8 cellular contexts compared by ENCODE assay signal in genomic region chr14:31207287-31207745, GRCh38. TPM values are rescaled to one million over a fixed set of nuclear protein-coding genes. Genes with fewer than 3 reads are reported as not detected.
DNase-seq lines count a peak whose midpoint lies in the region; ATAC-seq and TF ChIP-seq lines count a peak whose summit lies in the region.

No MANE protein-coding gene starts in this region.

- peak overlapping the region; percentile 91 for H3K4me3 Mint-ChIP-seq in activated naive CD8-positive, alpha-beta T cell treated with anti-CD3 and anti-CD28 coated beads, Interleukin-2, amount 10 ng/mL, durations not matched to agents 7 days and 5 days

- POLR2A ChIA-PET in activated naive CD8-positive, alpha-beta T cell treated with anti-CD3 and anti-CD28 coated beads, Interleukin-2, amount 10 ng/mL, durations not matched to agents 7 days and 5 days (lab: Charles Lee): interaction anchor here (0.7 to 3.7 kb wide), 15 partner anchors 8 to 277 kb away, joined by 3 to 22 read pairs (median 4); partner anchors contain the start of genes AP4S1, DTD2, HEATR5A and STRN3

- H3K4me1 Mint-ChIP-seq in activated naive CD8-positive, alpha-beta T cell treated with anti-CD3 and anti-CD28 coated beads, Interleukin-2, amount 10 ng/mL, durations not matched to agents 7 days and 5 days: peaks cover 35% of the 10 kb centered on the region

- H3K36me3 ChIP-seq in iPS DF 6.9 (ENCODE audit: control insufficient read depth, insufficient read depth, low read length): no peaks in the 10 kb centered on the region
- no peaks in the 10 kb centered on the region for H3K36me3 ChIP-seq in smooth muscle cell (ENCODE audit: low read depth)

- H3K4me2 ChIP-seq in smooth muscle cell: peak overlapping the region; percentile 86

- peaks cover 5% of the 10 kb centered on the region for H3F3A ChIP-seq in smooth muscle cell (ENCODE audit: low read depth)

- WGBS in iPS DF 6.9 (ENCODE audit: insufficient coverage, insufficient read length): no CpG with 5 or more reads among the region's 59 CpGs
- WGBS in smooth muscle cell (ENCODE audit: low lambda C conversion rate): under 1% methylated on average over 54 of the region's 59 CpGs

- DNase-seq in AG10803 (ENCODE audit: low read depth) (no peak), iPS DF 6.9 (ENCODE audit: low read depth, low spot score) (no peak), smooth muscle cell (lab: John Stamatoyannopoulos, UW; ENCODE audit: unreplicated experiment) (no peak), NCI-H146 treated with DMSO at 0.1 percent for 48 hours (lab: John Stamatoyannopoulos, UW; ENCODE audit: unreplicated experiment) (no peak), NCI-H1694 (lab: John Stamatoyannopoulos, UW) (no peak)
- DNase-seq in activated naive CD8-positive, alpha-beta T cell treated with anti-CD3 and anti-CD28 coated beads, Interleukin-2, amount 10 ng/mL, durations not matched to agents 7 days and 5 days: no peak

- H3K27me3 ChIP-seq in iPS DF 6.9 (ENCODE audit: control insufficient read depth, insufficient read depth, low read length): no peaks in the 10 kb centered on the region
- no peaks in the 10 kb centered on the region for H3K27me3 ChIP-seq in smooth muscle cell (ENCODE audit: low read depth)

- H2AFZ ChIP-seq in smooth muscle cell (ENCODE audit: low read depth): peak overlapping the region; percentile 84

- H3K79me2 ChIP-seq in smooth muscle cell (ENCODE audit: low read depth): peaks cover 47% of the 10 kb centered on the region

- peak overlapping the region; percentile 99 for H3K9ac ChIP-seq in smooth muscle cell (ENCODE audit: low read depth)

- TF ChIP-seq CTCF in AG10803 (conservative IDR thresholded peaks at IDR 0.05; ENCODE audit: low read length): no peak
- no peak for TF ChIP-seq CTCF in smooth muscle cell (IDR thresholded peaks at IDR 0.05; ENCODE audit: borderline replicate concordance, insufficient read depth, poor library complexity, severe bottlenecking)

- no peaks in the 10 kb centered on the region for H3K27me3 Mint-ChIP-seq in activated naive CD8-positive, alpha-beta T cell treated with anti-CD3 and anti-CD28 coated beads, Interleukin-2, amount 10 ng/mL, durations not matched to agents 7 days and 5 days

- peaks cover 41% of the 10 kb centered on the region for H4K20me1 ChIP-seq in smooth muscle cell (ENCODE audit: low read depth)

- no peaks in the 10 kb centered on the region for H3K4me1 ChIP-seq in iPS DF 6.9 (ENCODE audit: control insufficient read depth, insufficient read depth, low read length)
- peaks cover 22% of the 10 kb centered on the region for H3K4me1 ChIP-seq in smooth muscle cell (ENCODE audit: low read depth)

- peaks cover 20% of the 10 kb centered on the region for H3K36me3 Mint-ChIP-seq in activated naive CD8-positive, alpha-beta T cell treated with anti-CD3 and anti-CD28 coated beads, Interleukin-2, amount 10 ng/mL, durations not matched to agents 7 days and 5 days

- H3K4me3 ChIP-seq in AG10803 (ENCODE audit: low read length) (peak overlapping the region; percentile 76), iPS DF 6.9 (ENCODE audit: low read length) (peak overlapping the region; percentile 60), smooth muscle cell (peak overlapping the region; percentile 85)

- H3K27ac Mint-ChIP-seq in activated naive CD8-positive, alpha-beta T cell treated with anti-CD3 and anti-CD28 coated beads, Interleukin-2, amount 10 ng/mL, durations not matched to agents 7 days and 5 days: peak overlapping the region; percentile 96

- ATAC-seq in GM19324 (IDR thresholded peaks at IDR 0.05; ENCODE audit: low FRiP score, unreplicated experiment): peak; percentile 45
- ATAC-seq in HG03565 (IDR thresholded peaks at IDR 0.05; ENCODE audit: unreplicated experiment): peak; percentile 22
- ATAC-seq in activated naive CD8-positive, alpha-beta T cell treated with anti-CD3 and anti-CD28 coated beads, Interleukin-2, amount 10 ng/mL, durations not matched to agents 7 days and 5 days (ENCODE audit: low read depth): peak; percentile 41

- H3K9me3 ChIP-seq in iPS DF 6.9 (ENCODE audit: control insufficient read depth, insufficient read depth, low read length) (no peaks in the 10 kb centered on the region), smooth muscle cell (replicated peaks; ENCODE audit: low read depth) (no peaks in the 10 kb centered on the region)

- H3K27ac ChIP-seq in iPS DF 6.9 (ENCODE audit: low read length) (no peak overlapping the region), smooth muscle cell (ENCODE audit: low read depth) (peak overlapping the region; percentile 98)

- peaks cover 2% of the 10 kb centered on the region for H3K9me3 Mint-ChIP-seq in activated naive CD8-positive, alpha-beta T cell treated with anti-CD3 and anti-CD28 coated beads, Interleukin-2, amount 10 ng/mL, durations not matched to agents 7 days and 5 days

RNA-seq across cellular contexts. Expression of gene HECTD1, which starts 0.3 kb away (rescaled TPM):
- 100 to 1,000 TPM; 105 to 117 TPM for total RNA-seq in activated naive CD8-positive, alpha-beta T cell treated with anti-CD3 and anti-CD28 coated beads, Interleukin-2, amount 10 ng/mL, durations not matched to agents 7 days and 5 days
- 116 and 145 TPM in 2 replicates for total RNA-seq in smooth muscle cell
- 39.3 and 47.6 TPM in 2 replicates for polyA plus RNA-seq in smooth muscle cell
